Comparison of ENCODE assay signal across 19 cellular contexts in genomic region chr6:73746776-73747175, GRCh38. TPM values are rescaled to one million over a fixed set of nuclear protein-coding genes. Genes with fewer than 3 reads are reported as not detected.
DNase-seq lines count a peak whose midpoint lies in the region; TF ChIP-seq lines count a peak whose summit lies in the region.
"Had no signal": no experiment of that assay in that cellular context is flagged by ENCODE, and none has a peak within 500 bp of the region (broad histone marks: within the 10 kb centered on the region; RNA-seq: fewer than 3 reads in every experiment).

No MANE protein-coding gene starts in this region.

- H3K36me3 ChIP-seq in brain microvascular endothelial cell (replicated peaks): no peaks in the 10 kb centered on the region
- H3K36me3 ChIP-seq: right atrium auricular region, tibial artery had no signal

- no peaks in the 10 kb centered on the region for H3K27me3 ChIP-seq in brain microvascular endothelial cell (replicated peaks)
- H3K27me3 ChIP-seq: right atrium auricular region, tibial artery had no signal

- H3K4me3 ChIP-seq in brain microvascular endothelial cell (ENCODE audit: low read depth, low read length): no peak overlapping the region
- H3K4me3 ChIP-seq: right atrium auricular region, tibial artery had no signal

- no peak for TF ChIP-seq CTCF in brain microvascular endothelial cell (IDR thresholded peaks at IDR 0.05; ENCODE audit: low read depth, low read length, missing control alignments)

- no peak overlapping the region for H3K27ac ChIP-seq in brain microvascular endothelial cell
- H3K27ac ChIP-seq: right atrium auricular region, tibial artery had no signal

- in situ Hi-C loops in brain microvascular endothelial cell (cut with HindIII; ENCODE audit: low pct_ligation_motif_present, low sequenced_read_pairs): no loop called here

- DNase-seq in AG20443 (ENCODE audit: low spot score) (peak; percentile 50), LHCN-M2 (ENCODE audit: low read depth) (peak; percentile 31), brain microvascular endothelial cell (peak; percentile 37), kidney tubule cell (ENCODE audit: low spot score) (peak; percentile 37), SW 1271 (lab: John Stamatoyannopoulos, UW) (no peak), NCI-H510A treated with DMSO at 0.1 percent for 48 hours (lab: John Stamatoyannopoulos, UW) (no peak), DMS79 (lab: John Stamatoyannopoulos, UW) (no peak), NCI-H2227 treated with DMSO at 0.1 percent for 48 hours (lab: John Stamatoyannopoulos, UW) (no peak)
- DNase-seq: activated CD4-positive, alpha-beta T cell treated with anti-CD3 and anti-CD28 coated beads, Interleukin-2, amount 50 U/mL, for 1 hour; activated naive CD4-positive, alpha-beta T cell treated with Interleukin-2 at 50 U/mL for 16 hours; aorta; CD8-positive, alpha-beta memory T cell; left ventricle myocardium superior; NCI-H146; NK-92 treated with Interleukin-12 subunit alpha and Interleukin-12 subunit beta, amount 100 ng/mL, for 24 hours; nucleus accumbens; stimulated activated CD4-positive, alpha-beta T cell treated with anti-CD3 and anti-CD28 coated beads, Interleukin-15, amount 100 ng/mL, for 24 hours; tibial artery had no signal

RNA-seq across cellular contexts. Expression of gene CD109, which starts 50.8 kb away (rescaled TPM):
- 54.2 and 64.8 TPM in 2 replicates for total RNA-seq in LHCN-M2 (2014; rRNA removed)
- polyA plus RNA-seq in LHCN-M2 (2012): 13.1 TPM
- polyA plus RNA-seq: CD8-positive, alpha-beta memory T cell had no signal

Comparison
In these comparisons a context has a peak if more than half of its experiments do, and no peak if none do; other contexts are left out.
1. DNase-seq: peak in AG20443 (single experiment), LHCN-M2 (single experiment), brain microvascular endothelial cell (single experiment) and kidney tubule cell (single experiment); none in SW 1271 (0 of 2), NCI-H510A treated with DMSO at 0.1 percent for 48 hours (single experiment), DMS79 (single experiment) and NCI-H2227 treated with DMSO at 0.1 percent for 48 hours (single experiment).